ENCODE assay signal across 29 cellular contexts in the genomic region with DNA sequence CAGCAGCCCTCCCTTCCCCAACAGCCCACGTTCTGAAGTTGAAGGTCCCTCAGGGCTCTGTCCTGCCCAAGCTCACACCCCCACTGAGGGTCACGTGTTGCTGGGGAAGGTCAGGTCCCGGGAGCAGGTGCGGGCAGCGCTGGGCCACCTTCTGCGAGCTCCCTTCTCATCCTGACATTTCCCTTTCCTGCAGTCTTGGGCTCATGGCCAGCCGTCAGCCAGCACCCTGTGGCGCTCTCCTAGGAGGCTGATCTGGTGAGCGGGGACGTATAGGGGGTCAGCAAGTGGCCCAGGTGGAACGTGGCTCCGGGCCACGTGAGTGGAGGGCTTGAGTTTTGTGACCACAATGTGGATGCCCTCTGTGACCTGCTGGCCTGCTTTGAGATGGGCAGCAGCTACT.
"Had no signal": no experiment of that assay in that cellular context is flagged by ENCODE, and none has a peak within 500 bp of the region (broad histone marks: within the 10 kb centered on the region; RNA-seq: fewer than 3 reads in every experiment).

No MANE protein-coding gene starts in this region.

- H3K36me3 Mint-ChIP-seq: activated naive CD4-positive, alpha-beta T cell treated with anti-CD3 and anti-CD28 coated beads, Interleukin-2, amount 10 ng/mL, durations not matched to agents 7 days and 5 days; mesothelial cell of epicardium; naive B cell had no signal

- ATAC-seq: activated CD4-positive, CD25-positive, alpha-beta regulatory T cell treated with anti-CD3 and anti-CD28 coated beads, Interleukin-2, amount 50 U/mL, for 24 hours; esophagus mucosa; foreskin keratinocyte; left lung; sciatic nerve; stimulated activated naive CD8-positive, alpha-beta T cell treated with anti-CD3 and anti-CD28 coated beads, Interleukin-15, Interleukin-2, amounts not matched to agents 100 U/mL and 50 U/mL, for 24 hours had no signal

- H3K4me3 Mint-ChIP-seq: activated CD4-positive, alpha-beta memory T cell treated with anti-CD3 and anti-CD28 coated beads, Interleukin-2, amount 10 ng/mL, durations not matched to agents 7 days and 5 days; activated CD4-positive, alpha-beta T cell treated with anti-CD3 and anti-CD28 coated beads, Interleukin-2, amount 10 ng/mL, durations not matched to agents 7 days and 5 days; activated naive CD4-positive, alpha-beta T cell treated with anti-CD3 and anti-CD28 coated beads, Interleukin-2, amount 10 ng/mL, durations not matched to agents 7 days and 5 days; activated T-cell treated with anti-CD3 and anti-CD28 coated beads, Interleukin-2, amount 50 U/mL, for 24 hours; mesothelial cell of epicardium; naive B cell; neural crest cell; T-helper 2 cell treated with Interferon-gamma antibody and Interleukin-4, amounts not matched to agents 5 μg/mL and 100 μg/mL, for 36 hours had no signal

- H3K27ac ChIP-seq: foreskin keratinocyte, left lung, skin epidermis, testis, transverse colon, VCaP had no signal

- H3K9me3 Mint-ChIP-seq: activated CD4-positive, alpha-beta memory T cell treated with anti-CD3 and anti-CD28 coated beads, Interleukin-2, amount 10 ng/mL, durations not matched to agents 7 days and 5 days; activated CD4-positive, alpha-beta T cell treated with anti-CD3 and anti-CD28 coated beads, Interleukin-2, amount 10 ng/mL, durations not matched to agents 7 days and 5 days; activated naive CD4-positive, alpha-beta T cell treated with anti-CD3 and anti-CD28 coated beads, Interleukin-2, amount 10 ng/mL, durations not matched to agents 7 days and 5 days; activated T-cell treated with anti-CD3 and anti-CD28 coated beads, Interleukin-2, amount 50 U/mL, for 24 hours; mesothelial cell of epicardium; naive B cell; neural crest cell; T-helper 2 cell treated with Interferon-gamma antibody and Interleukin-4, amounts not matched to agents 5 μg/mL and 100 μg/mL, for 36 hours had no signal

- H3K9me3 ChIP-seq: left lung, testis, transverse colon had no signal

- DNase-seq: activated CD4-positive, alpha-beta memory T cell treated with anti-CD3 and anti-CD28 coated beads, Interleukin-2, amount 10 ng/mL, durations not matched to agents 7 days and 5 days; activated CD4-positive, alpha-beta T cell treated with anti-CD3 and anti-CD28 coated beads, Interleukin-2, amount 10 ng/mL, durations not matched to agents 7 days and 5 days; activated CD8-positive, alpha-beta memory T cell treated with anti-CD3 and anti-CD28 coated beads, Interleukin-2, amount 50 U/mL, for 48 hours; activated gamma-delta T cell; activated naive CD4-positive, alpha-beta T cell treated with anti-CD3 and anti-CD28 coated beads, Interleukin-2, amount 10 ng/mL, durations not matched to agents 7 days and 5 days; activated T-cell treated with anti-CD3 and anti-CD28 coated beads, Interleukin-2, amount 50 U/mL, for 24 hours; amniotic stem cell; central memory CD4-positive, alpha-beta T cell; foreskin keratinocyte; naive B cell; occipital lobe; stimulated activated CD4-positive, alpha-beta T cell treated with anti-CD3 and anti-CD28 coated beads, Interleukin-12 subunit alpha, Interleukin-12 subunit beta, amount 100 ng/mL, for 4 hours; stimulated activated CD4-positive, alpha-beta T cell treated with anti-CD3 and anti-CD28 coated beads, Interleukin-4, amount 100 ng/mL, for 1 hour; stimulated activated naive CD8-positive, alpha-beta T cell treated with anti-CD3 and anti-CD28 coated beads, Interleukin-15, Interleukin-2, amounts not matched to agents 100 U/mL and 50 U/mL, for 24 hours; T-helper 1 cell; testis; transverse colon had no signal

- H3K36me3 ChIP-seq: left lung, transverse colon had no signal

- H3K27me3 ChIP-seq: foreskin keratinocyte, testis, transverse colon had no signal

- H3K4me1 ChIP-seq: left lung, testis, transverse colon had no signal

- H3K27me3 Mint-ChIP-seq: activated CD4-positive, alpha-beta memory T cell treated with anti-CD3 and anti-CD28 coated beads, Interleukin-2, amount 10 ng/mL, durations not matched to agents 7 days and 5 days; activated CD4-positive, alpha-beta T cell treated with anti-CD3 and anti-CD28 coated beads, Interleukin-2, amount 10 ng/mL, durations not matched to agents 7 days and 5 days; activated naive CD4-positive, alpha-beta T cell treated with anti-CD3 and anti-CD28 coated beads, Interleukin-2, amount 10 ng/mL, durations not matched to agents 7 days and 5 days; activated T-cell treated with anti-CD3 and anti-CD28 coated beads, Interleukin-2, amount 50 U/mL, for 24 hours; naive B cell had no signal

- H3K4me1 Mint-ChIP-seq: activated CD4-positive, alpha-beta memory T cell treated with anti-CD3 and anti-CD28 coated beads, Interleukin-2, amount 10 ng/mL, durations not matched to agents 7 days and 5 days; activated CD4-positive, alpha-beta T cell treated with anti-CD3 and anti-CD28 coated beads, Interleukin-2, amount 10 ng/mL, durations not matched to agents 7 days and 5 days; activated naive CD4-positive, alpha-beta T cell treated with anti-CD3 and anti-CD28 coated beads, Interleukin-2, amount 10 ng/mL, durations not matched to agents 7 days and 5 days had no signal

- FAIRE-seq: astrocyte, islet of Langerhans, urothelium cell line had no signal

- H3K27ac Mint-ChIP-seq: activated CD4-positive, alpha-beta memory T cell treated with anti-CD3 and anti-CD28 coated beads, Interleukin-2, amount 10 ng/mL, durations not matched to agents 7 days and 5 days; activated CD4-positive, alpha-beta T cell treated with anti-CD3 and anti-CD28 coated beads, Interleukin-2, amount 10 ng/mL, durations not matched to agents 7 days and 5 days; activated naive CD4-positive, alpha-beta T cell treated with anti-CD3 and anti-CD28 coated beads, Interleukin-2, amount 10 ng/mL, durations not matched to agents 7 days and 5 days; activated T-cell treated with anti-CD3 and anti-CD28 coated beads, Interleukin-2, amount 50 U/mL, for 24 hours; mesothelial cell of epicardium; naive B cell; T-helper 2 cell treated with Interferon-gamma antibody and Interleukin-4, amounts not matched to agents 5 μg/mL and 100 μg/mL, for 36 hours had no signal

- H3K4me3 ChIP-seq: left lung, skin epidermis, testis, transverse colon had no signal
